1 cellular context compared by ENCODE assay signal in genomic region chr4:159420162-159421057, GRCh38.
A peak's percentile ranks its signal among the peaks of the same experiment; 100 is the strongest.
TF ChIP-seq lines count a peak whose summit lies in the region.

No MANE protein-coding gene starts in this region.

TF ChIP-seq in HepG2, 621 proteins besides CTCF, POLR2A, EP300 and RAD21 (continued from another document and continues in another):
- TF ChIP-seq ZSCAN30 (CRISPR knock-in tag; IDR thresholded peaks at IDR 0.05) (no peak), SP2 (CRISPR knock-in tag; IDR thresholded peaks at IDR 0.05) (no peak), GATAD1 (CRISPR knock-in tag; IDR thresholded peaks at IDR 0.05) (peak; percentile 47; the same call in 1 of the 2 replicates), CC2D1A (CRISPR knock-in tag; IDR thresholded peaks at IDR 0.05) (no peak), KLF9 (CRISPR knock-in tag; IDR thresholded peaks at IDR 0.05; ENCODE audit: low read depth) (no peak), SUZ12 (IDR thresholded peaks at IDR 0.05; ENCODE audit: low read depth, low read length) (no peak), PLRG1 (conservative IDR thresholded peaks at IDR 0.05) (no peak), FOXM1 (CRISPR knock-in tag; IDR thresholded peaks at IDR 0.05) (no peak), HNRNPUL1 (IDR thresholded peaks at IDR 0.05; ENCODE audit: low read depth, low read length) (no peak), MEF2D (CRISPR knock-in tag; IDR thresholded peaks at IDR 0.05) (peak; percentile 83), ZNF484 (CRISPR knock-in tag; IDR thresholded peaks at IDR 0.05; ENCODE audit: borderline replicate concordance, low read depth) (no peak), ZNF607 (CRISPR knock-in tag; IDR thresholded peaks at IDR 0.05; ENCODE audit: borderline replicate concordance) (no peak), HBP1 (CRISPR knock-in tag; IDR thresholded peaks at IDR 0.05; ENCODE audit: low read depth) (no peak), ZNF414 (CRISPR knock-in tag; IDR thresholded peaks at IDR 0.05) (no peak; the same call in 1 of the 2 replicates), ATF7-NPFF (CRISPR knock-in tag; IDR thresholded peaks at IDR 0.05; ENCODE audit: low read depth) (no peak), ARHGAP35 (CRISPR knock-in tag; IDR thresholded peaks at IDR 0.05; ENCODE audit: borderline replicate concordance) (no peak), DZIP1 (CRISPR knock-in tag; IDR thresholded peaks at IDR 0.05) (no peak), ZNF460 (CRISPR knock-in tag; IDR thresholded peaks at IDR 0.05; ENCODE audit: borderline replicate concordance) (no peak; the same call in 1 of the 2 replicates), TCF7L2 (IDR thresholded peaks at IDR 0.05; ENCODE audit: low read depth, low read length) (no peak), ZNF564 (CRISPR knock-in tag; IDR thresholded peaks at IDR 0.05) (no peak), KMT2A (CRISPR knock-in tag; IDR thresholded peaks at IDR 0.05) (no peak), RBM39 (IDR thresholded peaks at IDR 0.05; ENCODE audit: low read depth, low read length, poor library complexity, severe bottlenecking) (peak; percentile 43), ZHX2 (IDR thresholded peaks at IDR 0.05; ENCODE audit: low read depth) (0 out of 2 replicates have a peak, but pooled peaks have one; percentile 34), ZHX2 (CRISPR knock-in tag; IDR thresholded peaks at IDR 0.05; ENCODE audit: borderline replicate concordance) (no peak), NR2C2 (CRISPR knock-in tag; IDR thresholded peaks at IDR 0.05; ENCODE audit: borderline replicate concordance) (no peak), ZNF772 (CRISPR knock-in tag; IDR thresholded peaks at IDR 0.05) (peak; percentile 65; the same call in 1 of the 2 replicates), FOXC1 (CRISPR knock-in tag; IDR thresholded peaks at IDR 0.05; ENCODE audit: borderline replicate concordance) (no peak; the same call in 1 of the 2 replicates), MAFG (CRISPR knock-in tag; IDR thresholded peaks at IDR 0.05) (no peak), ZNF180 (CRISPR knock-in tag; IDR thresholded peaks at IDR 0.05; ENCODE audit: borderline replicate concordance, low read depth) (no peak), RBM22 (optimal IDR thresholded peaks at IDR 0.05; ENCODE audit: low read length) (no peak), ZNF276 (CRISPR knock-in tag; IDR thresholded peaks at IDR 0.05; ENCODE audit: low read depth) (no peak)
- TF ChIP-seq, protein P1, sequence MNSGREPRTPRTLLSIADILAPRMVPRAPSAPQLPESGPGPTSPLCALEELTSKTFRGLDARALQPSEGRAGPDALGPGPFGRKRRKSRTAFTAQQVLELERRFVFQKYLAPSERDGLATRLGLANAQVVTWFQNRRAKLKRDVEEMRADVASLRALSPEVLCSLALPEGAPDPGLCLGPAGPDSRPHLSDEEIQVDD (CRISPR knock-in tag; IDR thresholded peaks at IDR 0.05; ENCODE audit: borderline replicate concordance), result no peak
- TF ChIP-seq, protein P2, sequence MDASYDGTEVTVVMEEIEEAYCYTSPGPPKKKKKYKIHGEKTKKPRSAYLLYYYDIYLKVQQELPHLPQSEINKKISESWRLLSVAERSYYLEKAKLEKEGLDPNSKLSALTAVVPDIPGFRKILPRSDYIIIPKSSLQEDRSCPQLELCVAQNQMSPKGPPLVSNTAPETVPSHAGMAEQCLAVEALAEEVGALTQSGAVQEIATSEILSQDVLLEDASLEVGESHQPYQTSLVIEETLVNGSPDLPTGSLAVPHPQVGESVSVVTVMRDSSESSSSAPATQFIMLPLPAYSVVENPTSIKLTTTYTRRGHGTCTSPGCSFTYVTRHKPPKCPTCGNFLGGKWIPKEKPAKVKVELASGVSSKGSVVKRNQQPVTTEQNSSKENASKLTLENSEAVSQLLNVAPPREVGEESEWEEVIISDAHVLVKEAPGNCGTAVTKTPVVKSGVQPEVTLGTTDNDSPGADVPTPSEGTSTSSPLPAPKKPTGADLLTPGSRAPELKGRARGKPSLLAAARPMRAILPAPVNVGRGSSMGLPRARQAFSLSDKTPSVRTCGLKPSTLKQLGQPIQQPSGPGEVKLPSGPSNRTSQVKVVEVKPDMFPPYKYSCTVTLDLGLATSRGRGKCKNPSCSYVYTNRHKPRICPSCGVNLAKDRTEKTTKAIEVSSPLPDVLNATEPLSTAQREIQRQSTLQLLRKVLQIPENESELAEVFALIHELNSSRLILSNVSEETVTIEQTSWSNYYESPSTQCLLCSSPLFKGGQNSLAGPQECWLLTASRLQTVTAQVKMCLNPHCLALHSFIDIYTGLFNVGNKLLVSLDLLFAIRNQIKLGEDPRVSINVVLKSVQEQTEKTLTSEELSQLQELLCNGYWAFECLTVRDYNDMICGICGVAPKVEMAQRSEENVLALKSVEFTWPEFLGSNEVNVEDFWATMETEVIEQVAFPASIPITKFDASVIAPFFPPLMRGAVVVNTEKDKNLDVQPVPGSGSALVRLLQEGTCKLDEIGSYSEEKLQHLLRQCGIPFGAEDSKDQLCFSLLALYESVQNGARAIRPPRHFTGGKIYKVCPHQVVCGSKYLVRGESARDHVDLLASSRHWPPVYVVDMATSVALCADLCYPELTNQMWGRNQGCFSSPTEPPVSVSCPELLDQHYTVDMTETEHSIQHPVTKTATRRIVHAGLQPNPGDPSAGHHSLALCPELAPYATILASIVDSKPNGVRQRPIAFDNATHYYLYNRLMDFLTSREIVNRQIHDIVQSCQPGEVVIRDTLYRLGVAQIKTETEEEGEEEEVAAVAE (CRISPR knock-in tag; IDR thresholded peaks at IDR 0.05; ENCODE audit: borderline replicate concordance), result peak; percentile 42; the same call in 1 of the 2 replicates
- TF ChIP-seq, protein P3, sequence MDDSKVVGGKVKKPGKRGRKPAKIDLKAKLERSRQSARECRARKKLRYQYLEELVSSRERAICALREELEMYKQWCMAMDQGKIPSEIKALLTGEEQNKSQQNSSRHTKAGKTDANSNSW (CRISPR knock-in tag; IDR thresholded peaks at IDR 0.05; ENCODE audit: borderline replicate concordance), result no peak
- TF ChIP-seq, protein P4, sequence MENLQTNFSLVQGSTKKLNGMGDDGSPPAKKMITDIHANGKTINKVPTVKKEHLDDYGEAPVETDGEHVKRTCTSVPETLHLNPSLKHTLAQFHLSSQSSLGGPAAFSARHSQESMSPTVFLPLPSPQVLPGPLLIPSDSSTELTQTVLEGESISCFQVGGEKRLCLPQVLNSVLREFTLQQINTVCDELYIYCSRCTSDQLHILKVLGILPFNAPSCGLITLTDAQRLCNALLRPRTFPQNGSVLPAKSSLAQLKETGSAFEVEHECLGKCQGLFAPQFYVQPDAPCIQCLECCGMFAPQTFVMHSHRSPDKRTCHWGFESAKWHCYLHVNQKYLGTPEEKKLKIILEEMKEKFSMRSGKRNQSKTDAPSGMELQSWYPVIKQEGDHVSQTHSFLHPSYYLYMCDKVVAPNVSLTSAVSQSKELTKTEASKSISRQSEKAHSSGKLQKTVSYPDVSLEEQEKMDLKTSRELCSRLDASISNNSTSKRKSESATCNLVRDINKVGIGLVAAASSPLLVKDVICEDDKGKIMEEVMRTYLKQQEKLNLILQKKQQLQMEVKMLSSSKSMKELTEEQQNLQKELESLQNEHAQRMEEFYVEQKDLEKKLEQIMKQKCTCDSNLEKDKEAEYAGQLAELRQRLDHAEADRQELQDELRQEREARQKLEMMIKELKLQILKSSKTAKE (CRISPR knock-in tag; IDR thresholded peaks at IDR 0.05; ENCODE audit: borderline replicate concordance), result peak; percentile 66; the same call in 1 of the 2 replicates
